ENCODE assay signal across 12 cellular contexts in genomic region chr10:13839430-13839986, GRCh38.
DNase-seq lines count a peak whose midpoint lies in the region; ATAC-seq, FAIRE-seq and TF ChIP-seq lines count a peak whose summit lies in the region.
"Had no signal": no experiment of that assay in that cellular context is flagged by ENCODE, and none has a peak within 500 bp of the region (broad histone marks: within the 10 kb centered on the region; RNA-seq: fewer than 3 reads in every experiment).

No MANE protein-coding gene starts in this region.

- TF ChIP-seq CTCF in heart left ventricle (IDR thresholded peaks at IDR 0.05): no peak
- no peak for TF ChIP-seq CTCF in CD4-positive, alpha-beta T cell (IDR thresholded peaks at IDR 0.05)
- no peak for TF ChIP-seq CTCF in glutamatergic neuron (IDR thresholded peaks at IDR 0.05; ENCODE audit: partially characterized antibody, unreplicated experiment)

- H3K9me3 ChIP-seq in heart left ventricle: peaks cover 0 to 8% (median 0%) of the 10 kb centered on the region in 12 donors
- peaks cover 12% of the 10 kb centered on the region for H3K9me3 ChIP-seq in CD4-positive, alpha-beta T cell (ENCODE audit: control insufficient read depth, low read length)
- H3K9me3 ChIP-seq: colonic mucosa had no signal

- no peaks in the 10 kb centered on the region for H3K27me3 Mint-ChIP-seq in CD4-positive, alpha-beta T cell
- H3K27me3 Mint-ChIP-seq in glutamatergic neuron (ENCODE audit: unreplicated experiment): no peaks in the 10 kb centered on the region

- H3K27me3 ChIP-seq in heart left ventricle: no peaks in the 10 kb centered on the region
- H3K27me3 ChIP-seq in CD4-positive, alpha-beta T cell (ENCODE audit: control insufficient read depth, insufficient read depth, low read length): no peaks in the 10 kb centered on the region
- H3K27me3 ChIP-seq: colonic mucosa had no signal

- FAIRE-seq in H54 (lab: Jason Lieb, UNC): peak; percentile 78

- peaks cover 0 to 68% (median 43%) of the 10 kb centered on the region in 12 donors for H3K4me1 ChIP-seq in heart left ventricle
- H3K4me1 ChIP-seq: colonic mucosa had no signal

- ATAC-seq in heart left ventricle (peak; percentile 56 to 88 (median 69)), GM19395 (IDR thresholded peaks at IDR 0.05; ENCODE audit: unreplicated experiment) (no peak)
- no peak for ATAC-seq in CD4-positive, alpha-beta T cell (ENCODE audit: poor library complexity)

- no peak overlapping the region for H3K4me3 Mint-ChIP-seq in CD4-positive, alpha-beta T cell
- H3K4me3 Mint-ChIP-seq in glutamatergic neuron (ENCODE audit: unreplicated experiment): no peak overlapping the region
- H3K4me3 Mint-ChIP-seq: IgD-negative memory B cell had no signal

- H3K27ac ChIP-seq in heart left ventricle: peak overlapping the region in 9 of 12 donors; percentile 13 to 54 (median 30)
- no peak overlapping the region for H3K27ac ChIP-seq in CD4-positive, alpha-beta T cell (ENCODE audit: low read depth, low read length)
- H3K27ac ChIP-seq: colonic mucosa had no signal

- H3K9me3 Mint-ChIP-seq in CD4-positive, alpha-beta T cell: peaks cover 2% of the 10 kb centered on the region
- H3K9me3 Mint-ChIP-seq in glutamatergic neuron (ENCODE audit: unreplicated experiment): peaks cover 1% of the 10 kb centered on the region

- H3K36me3 ChIP-seq in heart left ventricle: no peaks in the 10 kb centered on the region
- H3K36me3 ChIP-seq: colonic mucosa had no signal

- TF ChIP-seq POLR2A in H54 (IDR thresholded peaks at IDR 0.05; ENCODE audit: low read depth, low read length) (no peak), heart left ventricle (IDR thresholded peaks at IDR 0.05) (no peak)

- CTCF ChIA-PET in CD4-positive, alpha-beta T cell (lab: Charles Lee): no interaction called here

- no peaks in the 10 kb centered on the region for H3K36me3 Mint-ChIP-seq in CD4-positive, alpha-beta T cell (ENCODE audit: low read depth)
- peaks cover 4% of the 10 kb centered on the region for H3K36me3 Mint-ChIP-seq in glutamatergic neuron (ENCODE audit: unreplicated experiment)

- no peak overlapping the region for H3K4me3 ChIP-seq in heart left ventricle
- no peak overlapping the region for H3K4me3 ChIP-seq in skeletal muscle cell (ENCODE audit: low read depth, low read length)
- H3K4me3 ChIP-seq: colonic mucosa had no signal

- POLR2A ChIA-PET in CD4-positive, alpha-beta T cell (lab: Charles Lee): no interaction called here

- 59 to 75% (median 69%) methylated on average over 5 to 9 of the region's 9 CpGs for WGBS in heart left ventricle, 4 donors

- intact Hi-C loops in heart left ventricle (cut with DNase I): loop anchor here in 1 of 10 donors (5.0 kb wide), 1 partner anchor 53 kb away; no protein-coding TSS in a partner anchor
- intact Hi-C loops in CD4-positive, alpha-beta T cell (cut with DNase I, micrococcal nuclease): no loop called here
- intact Hi-C loops in posterior cingulate gyrus (cut with DNase I): no loop called here

- H3K4me1 Mint-ChIP-seq in CD4-positive, alpha-beta T cell (ENCODE audit: low read depth): no peaks in the 10 kb centered on the region
- peaks cover 6% of the 10 kb centered on the region for H3K4me1 Mint-ChIP-seq in glutamatergic neuron (ENCODE audit: low read depth, unreplicated experiment)

- no peak overlapping the region for H3K27ac Mint-ChIP-seq in CD4-positive, alpha-beta T cell
- no peak overlapping the region for H3K27ac Mint-ChIP-seq in glutamatergic neuron (ENCODE audit: unreplicated experiment)
- H3K27ac Mint-ChIP-seq: IgD-negative memory B cell had no signal

- DNase-seq in H54 (ENCODE audit: insufficient read length, low spot score) (peak; percentile 76), amniotic epithelial cell (ENCODE audit: low read depth) (peak; percentile 78), heart left ventricle (peak in 3 of 5 donors; percentile 56 to 75 (median 73)), skeletal muscle cell (ENCODE audit: low read depth) (peak; percentile 85), glutamatergic neuron (no peak), posterior cingulate gyrus (no peak)
- DNase-seq in CD4-positive, alpha-beta T cell: no peak
- DNase-seq: activated T-cell treated with anti-CD3 and anti-CD28 coated beads, Interleukin-2, amount 50 U/mL, for 48 hours; colonic mucosa; NCI-H82 had no signal

Comparison
In these comparisons a context has a peak if more than half of its experiments do, and no peak if none do; other contexts are left out.
1. DNase-seq: peak in H54 (single experiment), amniotic epithelial cell (single experiment), heart left ventricle (3 of 5) and skeletal muscle cell (single experiment); none in CD4-positive, alpha-beta T cell (0 of 10), glutamatergic neuron (single experiment) and posterior cingulate gyrus (0 of 10).
2. ATAC-seq: peak in heart left ventricle (4 of 4); none in GM19395 (single experiment) and CD4-positive, alpha-beta T cell (single experiment).